Comparison of ENCODE assay signal across 18 cellular contexts in the genomic region with DNA sequence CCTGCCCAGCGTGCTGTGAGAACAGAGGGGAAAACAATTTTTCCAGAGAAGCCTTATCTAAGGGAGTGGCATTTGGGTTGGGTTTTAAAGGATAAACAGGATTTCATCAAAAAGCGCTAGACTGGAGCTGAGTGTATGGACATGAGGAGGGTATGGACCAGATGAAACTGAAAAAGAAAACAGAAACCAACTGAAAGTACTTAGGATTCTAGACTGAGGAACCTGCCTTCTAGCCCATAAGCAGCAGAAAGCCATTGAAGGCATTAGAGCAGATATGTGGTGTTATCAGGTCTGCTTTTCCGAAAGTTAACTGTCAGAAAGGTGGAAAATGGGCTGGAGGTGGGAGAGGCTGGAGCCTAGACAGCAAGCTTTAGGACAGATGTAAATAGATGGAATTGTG.
DNase-seq lines count a peak whose midpoint lies in the region; ATAC-seq and TF ChIP-seq lines count a peak whose summit lies in the region.
"Had no signal": no experiment of that assay in that cellular context is flagged by ENCODE, and none has a peak within 500 bp of the region (broad histone marks: within the 10 kb centered on the region; RNA-seq: fewer than 3 reads in every experiment).

No MANE protein-coding gene starts in this region.

- no peak for TF ChIP-seq CTCF in GM23338 (conservative IDR thresholded peaks at IDR 0.05; ENCODE audit: low read depth in 2 of 2)
- no peak for TF ChIP-seq CTCF in OCI-LY3 (IDR thresholded peaks at IDR 0.05; ENCODE audit: low read depth, low read length)
- TF ChIP-seq CTCF in neural progenitor cell (IDR thresholded peaks at IDR 0.05), result no peak
- TF ChIP-seq CTCF in mucosa of descending colon (IDR thresholded peaks at IDR 0.05), result no peak
- no peak for TF ChIP-seq CTCF in PC-9 (conservative IDR thresholded peaks at IDR 0.05)

- POLR2A ChIA-PET in PC-9 (lab: Charles Lee; ENCODE audit: unreplicated experiment), result no interaction called here

- H3K4me3 ChIP-seq in GM23338, result no peak overlapping the region
- H3K4me3 ChIP-seq in OCI-LY3 (ENCODE audit: low read length), result peak overlapping the region; percentile 19; the same call in 1 of the 2 replicates
- H3K4me3 ChIP-seq in neural progenitor cell, result no peak overlapping the region
- H3K4me3 ChIP-seq in mucosa of descending colon, result no peak overlapping the region
- no peak overlapping the region for H3K4me3 ChIP-seq in PC-9
- H3K4me3 ChIP-seq: A549; BLaER1 treated with 17β-estradiol and CSF1 and Interleukin-3, amounts not matched to agents 10 nM and 100 nM had no signal

- H3K9me3 ChIP-seq in OCI-LY3 (ENCODE audit: insufficient read depth, low read length) (no peaks in the 10 kb centered on the region), neural progenitor cell (ENCODE audit: low read depth) (no peaks in the 10 kb centered on the region), mucosa of descending colon (no peaks in the 10 kb centered on the region), PC-9 (ENCODE audit: insufficient read depth, low read depth) (no peaks in the 10 kb centered on the region)
- H3K9me3 ChIP-seq: A549; BLaER1 treated with 17β-estradiol and CSF1 and Interleukin-3, amounts not matched to agents 10 nM and 100 nM; Caco-2 had no signal

- H3K27ac Mint-ChIP-seq in GM23338 (no peak overlapping the region), neural progenitor cell (no peak overlapping the region)
- H3K27ac Mint-ChIP-seq: B cell; CD4-positive, alpha-beta T cell; CD8-positive, alpha-beta T cell had no signal

- CTCF ChIA-PET in PC-9 (lab: Charles Lee), result no interaction called here

- H2AFZ ChIP-seq in GM23338, result peak overlapping the region; percentile 61; the same call in 1 of the 2 replicates
- no peak overlapping the region for H2AFZ ChIP-seq in OCI-LY3 (ENCODE audit: low read depth, low read length)
- peak overlapping the region; percentile 82 for H2AFZ ChIP-seq in neural progenitor cell (replicated peaks)
- no peak overlapping the region for H2AFZ ChIP-seq in PC-9

- H3K27ac ChIP-seq in GM23338 (ENCODE audit: low read depth) (no peak overlapping the region), OCI-LY3 (ENCODE audit: low read length) (no peak overlapping the region), neural progenitor cell (no peak overlapping the region), PC-9 (no peak overlapping the region)
- H3K27ac ChIP-seq: 22Rv1; A549; BLaER1 treated with 17β-estradiol and CSF1 and Interleukin-3, amounts not matched to agents 10 nM and 100 nM; C4-2B had no signal

- no peaks in the 10 kb centered on the region for H3K4me1 Mint-ChIP-seq in GM23338
- H3K4me1 Mint-ChIP-seq in neural progenitor cell, result no peaks in the 10 kb centered on the region
- H3K4me1 Mint-ChIP-seq: B cell had no signal

- H3F3A ChIP-seq in GM23338 (replicated peaks; ENCODE audit: low read depth), result no peaks in the 10 kb centered on the region
- no peaks in the 10 kb centered on the region for H3F3A ChIP-seq in neural progenitor cell (ENCODE audit: low read depth)
- no peaks in the 10 kb centered on the region for H3F3A ChIP-seq in PC-9 (ENCODE audit: insufficient read depth, low read depth)

- H3K27me3 ChIP-seq in GM23338 (ENCODE audit: insufficient read depth) (no peaks in the 10 kb centered on the region), OCI-LY3 (ENCODE audit: low read depth, low read length) (peaks cover 17% of the 10 kb centered on the region), neural progenitor cell (no peaks in the 10 kb centered on the region), PC-9 (ENCODE audit: insufficient read depth, low read depth) (peaks cover 17% of the 10 kb centered on the region)
- H3K27me3 ChIP-seq: BLaER1 treated with 17β-estradiol and CSF1 and Interleukin-3, amounts not matched to agents 10 nM and 100 nM had no signal

- H3K4me3 Mint-ChIP-seq in GM23338, result no peak overlapping the region
- no peak overlapping the region for H3K4me3 Mint-ChIP-seq in neural progenitor cell
- H3K4me3 Mint-ChIP-seq: B cell; CD4-positive, alpha-beta T cell; CD8-positive, alpha-beta T cell had no signal

- DNase-seq in GM23338 (ENCODE audit: low spot score), result no peak
- DNase-seq in neural progenitor cell (ENCODE audit: low spot score), result no peak
- no peak for DNase-seq in mucosa of descending colon
- DNase-seq in PC-9, result no peak
- DNase-seq in kidney glomerular epithelial cell (lab: John Stamatoyannopoulos, UW), result no peak
- DNase-seq: AML-193; Caco-2; Calu3; CD4-positive, alpha-beta T cell; CD8-positive, alpha-beta T cell; DMS79 treated with DMSO at 0.1 percent for 48 hours; GF-D8 had no signal

- H3K9ac ChIP-seq in OCI-LY3 (ENCODE audit: low read length), result no peak overlapping the region
- H3K9ac ChIP-seq in neural progenitor cell, result no peak overlapping the region
- H3K9ac ChIP-seq: BLaER1 treated with 17β-estradiol and CSF1 and Interleukin-3, amounts not matched to agents 10 nM and 100 nM had no signal

- H4K20me1 ChIP-seq in GM23338 (replicated peaks; ENCODE audit: insufficient read depth), result no peaks in the 10 kb centered on the region
- no peaks in the 10 kb centered on the region for H4K20me1 ChIP-seq in OCI-LY3 (ENCODE audit: insufficient read depth, low read length)
- H4K20me1 ChIP-seq in neural progenitor cell (ENCODE audit: low read depth), result no peaks in the 10 kb centered on the region
- no peaks in the 10 kb centered on the region for H4K20me1 ChIP-seq in PC-9 (ENCODE audit: insufficient read depth)
- H4K20me1 ChIP-seq: BLaER1 treated with 17β-estradiol and CSF1 and Interleukin-3, amounts not matched to agents 10 nM and 100 nM had no signal

- H3K36me3 ChIP-seq in GM23338 (ENCODE audit: insufficient read depth) (no peaks in the 10 kb centered on the region), OCI-LY3 (replicated peaks; ENCODE audit: low read depth, low read length) (no peaks in the 10 kb centered on the region), neural progenitor cell (no peaks in the 10 kb centered on the region), mucosa of descending colon (ENCODE audit: low read depth) (no peaks in the 10 kb centered on the region), PC-9 (ENCODE audit: low read depth) (no peaks in the 10 kb centered on the region)
- H3K36me3 ChIP-seq: BLaER1 treated with 17β-estradiol and CSF1 and Interleukin-3, amounts not matched to agents 10 nM and 100 nM had no signal

- no TSS peak for BruUV-seq in PC-9 (replicated peaks; lab: Mats Ljungman, UMichigan)

- H3K9me2 ChIP-seq in GM23338 (ENCODE audit: insufficient read depth) (no peaks in the 10 kb centered on the region), PC-9 (ENCODE audit: insufficient read depth) (peaks cover 3% of the 10 kb centered on the region; the same call in 1 of the 2 replicates)

- no peak overlapping the region for H3K4me2 ChIP-seq in GM23338
- peak overlapping the region; percentile 13; the same call in 1 of the 2 replicates for H3K4me2 ChIP-seq in OCI-LY3 (ENCODE audit: low read length)
- H3K4me2 ChIP-seq in neural progenitor cell, result no peak overlapping the region
- no peak overlapping the region for H3K4me2 ChIP-seq in PC-9
- H3K4me2 ChIP-seq: A549; BLaER1 treated with 17β-estradiol and CSF1 and Interleukin-3, amounts not matched to agents 10 nM and 100 nM had no signal

- H3K79me2 ChIP-seq in GM23338 (replicated peaks; ENCODE audit: insufficient read depth), result no peaks in the 10 kb centered on the region
- no peaks in the 10 kb centered on the region for H3K79me2 ChIP-seq in OCI-LY3 (ENCODE audit: low read length)
- H3K79me2 ChIP-seq in neural progenitor cell (ENCODE audit: low read depth), result no peaks in the 10 kb centered on the region
- no peaks in the 10 kb centered on the region for H3K79me2 ChIP-seq in PC-9 (ENCODE audit: low read depth)

- ATAC-seq in GM23338, result no peak
- no peak for ATAC-seq in mucosa of descending colon
- ATAC-seq: A549; CD8-positive, alpha-beta T cell had no signal

- H3K4me1 ChIP-seq in GM23338 (ENCODE audit: insufficient read depth), result no peaks in the 10 kb centered on the region
- H3K4me1 ChIP-seq in OCI-LY3 (ENCODE audit: low read length), result no peaks in the 10 kb centered on the region
- H3K4me1 ChIP-seq in neural progenitor cell, result no peaks in the 10 kb centered on the region
- H3K4me1 ChIP-seq in mucosa of descending colon (ENCODE audit: low read depth), result no peaks in the 10 kb centered on the region
- no peaks in the 10 kb centered on the region for H3K4me1 ChIP-seq in PC-9 (replicated peaks; ENCODE audit: insufficient read depth)
- H3K4me1 ChIP-seq: A549, Caco-2 had no signal

- H3K36me3 Mint-ChIP-seq in GM23338 (ENCODE audit: low read depth) (no peaks in the 10 kb centered on the region), neural progenitor cell (no peaks in the 10 kb centered on the region)
- H3K36me3 Mint-ChIP-seq: CD8-positive, alpha-beta T cell had no signal

- H3K27me3 Mint-ChIP-seq in GM23338 (ENCODE audit: insufficient read depth, low read depth, poor library complexity) (peaks cover 2% of the 10 kb centered on the region), neural progenitor cell (ENCODE audit: insufficient read depth, low read depth) (no peaks in the 10 kb centered on the region)
- H3K27me3 Mint-ChIP-seq: B cell; CD4-positive, alpha-beta T cell had no signal

- intact Hi-C loops in mucosa of descending colon (cut with DNase I, micrococcal nuclease), result no loop called here
- intact Hi-C loops in PC-9 (cut with micrococcal nuclease; ENCODE audit: unreplicated experiment), result no loop called here

- peaks cover 4% of the 10 kb centered on the region; the same call in 1 of the 3 replicates for H3K9me3 Mint-ChIP-seq in GM23338
- no peaks in the 10 kb centered on the region for H3K9me3 Mint-ChIP-seq in neural progenitor cell
- H3K9me3 Mint-ChIP-seq: CD8-positive, alpha-beta T cell had no signal

TF ChIP-seq in GM23338, 12 proteins besides CTCF, POLR2A, EP300 and RAD21:
- TF ChIP-seq JUNB (IDR thresholded peaks at IDR 0.05; ENCODE audit: unreplicated experiment) (no peak), NANOG (IDR thresholded peaks at IDR 0.05; ENCODE audit: borderline replicate concordance) (no peak), ETS1 (IDR thresholded peaks at IDR 0.05) (no peak), ZNF114 (CRISPR knock-in tag; IDR thresholded peaks at IDR 0.05) (no peak)
TF ChIP-seq in GM23338: peak in this region for 0.

Comparison
In these comparisons a context has a peak if more than half of its experiments do, and no peak if none do; other contexts are left out.
1. H2AFZ ChIP-seq: peak in GM23338 (single experiment) and neural progenitor cell (single experiment); none in OCI-LY3 (single experiment) and PC-9 (single experiment).